8 cellular contexts compared by ENCODE assay signal in the genomic region with DNA sequence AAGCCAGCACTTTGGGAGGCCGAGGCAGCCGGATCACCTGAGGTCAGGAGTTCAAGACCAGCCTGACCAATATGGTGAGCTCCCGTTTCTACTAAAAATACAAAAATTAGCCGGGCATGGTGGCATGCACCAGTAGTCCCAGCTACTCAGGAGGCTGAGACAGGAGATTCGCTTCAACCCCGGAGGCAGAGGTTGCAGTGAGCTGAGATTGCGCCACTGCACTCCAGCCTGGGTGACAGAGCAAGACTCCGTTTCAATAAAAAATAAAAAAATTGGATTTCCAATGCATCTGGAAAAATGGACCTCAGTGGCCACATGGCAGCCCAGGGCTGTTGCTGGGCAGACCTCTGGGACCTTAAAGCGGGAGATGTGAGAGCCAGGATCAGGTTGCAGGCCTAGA. TPM values are rescaled to one million over a fixed set of nuclear protein-coding genes. Genes with fewer than 3 reads are reported as not detected.
DNase-seq lines count a peak whose midpoint lies in the region; ATAC-seq, FAIRE-seq and TF ChIP-seq lines count a peak whose summit lies in the region.
"Not testable (repeated sequence)": the region's sequence is repeated elsewhere in the genome, so short reads cannot be mapped to it uniquely, and the experiment has no call there.

No MANE protein-coding gene starts in this region.

- DNase-seq in A549 (ENCODE audit: low read depth in 1 of 2, low spot score in 1 of 2); CD8-positive, alpha-beta memory T cell; adrenal gland; foreskin keratinocyte; memory B cell (ENCODE audit: low spot score in 2 of 2); osteocyte (ENCODE audit: extremely low spot score, unreplicated experiment); thyroid gland: not testable (repeated sequence)

- intact Hi-C loops in adrenal gland (cut with DNase I); thyroid gland (cut with DNase I): not testable (repeated sequence)

- H3K4me1 ChIP-seq in A549 = peaks cover 95% of the 10 kb centered on the region
- H3K4me1 ChIP-seq in CD8-positive, alpha-beta memory T cell (ENCODE audit: insufficient read depth, low read length) = peaks cover 39% of the 10 kb centered on the region
- peaks cover 39% of the 10 kb centered on the region for H3K4me1 ChIP-seq in OCI-LY1 (ENCODE audit: insufficient read depth, low read length, severe bottlenecking)
- H3K4me1 ChIP-seq in adrenal gland (replicated peaks in 1 of 2) = peaks cover 33 to 70% of the 10 kb centered on the region in 2 donors
- H3K4me1 ChIP-seq in foreskin keratinocyte = not testable (repeated sequence)
- peaks cover 75 to 94% of the 10 kb centered on the region in 2 donors for H3K4me1 ChIP-seq in thyroid gland

- CTCF ChIA-PET in A549 (lab: Yijun Ruan, JAX) = interaction anchor here (0.6 to 2.0 kb wide), 6 partner anchors 9 to 590 kb away, joined by 3 to 7 read pairs (median 4); no protein-coding TSS in a partner anchor
- CTCF ChIA-PET in CD8-positive, alpha-beta memory T cell (lab: Charles Lee) = interaction anchor here (0.9 kb wide), 1 partner anchor 139 kb away, joined by 3 read pairs; no protein-coding TSS in a partner anchor

- H3K9me3 Mint-ChIP-seq in CD8-positive, alpha-beta memory T cell; memory B cell; osteocyte (ENCODE audit: unreplicated experiment): not testable (repeated sequence)

- POLR2A ChIA-PET in A549 (lab: Yijun Ruan, JAX); CD8-positive, alpha-beta memory T cell (lab: Charles Lee): not testable (repeated sequence)

- 93% methylated on average over 9 of the region's 9 CpGs for WGBS in A549 (ENCODE audit: missing lambda C conversion rate)
- WGBS in adrenal gland, 4 donors = 85 to 96% (median 94%) methylated on average over 9 of the region's 9 CpGs
- WGBS in thyroid gland, 2 donors = 77% methylated on average over 9 of the region's 9 CpGs

- H2AFZ ChIP-seq in OCI-LY1 (ENCODE audit: low read length) = not testable (repeated sequence)

- not testable (repeated sequence) for FAIRE-seq in A549 (lab: Jason Lieb, UNC)

- ATAC-seq in A549; foreskin keratinocyte; memory B cell (ENCODE audit: low read depth): not testable (repeated sequence)

- not testable (repeated sequence) for TF ChIP-seq RAD21 in A549 (conservative IDR thresholded peaks at IDR 0.05 in 1 of 2, IDR thresholded peaks at IDR 0.05 in 1 of 2)

- not testable (repeated sequence) for H3K4me2 ChIP-seq in A549; OCI-LY1 (ENCODE audit: low read length)

- not testable (repeated sequence) for TF ChIP-seq CTCF in A549 (IDR thresholded peaks at IDR 0.05); OCI-LY1 (IDR thresholded peaks at IDR 0.05; ENCODE audit: low read length); adrenal gland (IDR thresholded peaks at IDR 0.05); foreskin keratinocyte (conservative IDR thresholded peaks at IDR 0.05); osteocyte (IDR thresholded peaks at IDR 0.05); thyroid gland (IDR thresholded peaks at IDR 0.05)

- not testable (repeated sequence) for TF ChIP-seq EP300 in A549 (IDR thresholded peaks at IDR 0.05)

- not testable (repeated sequence) for H3K4me3 Mint-ChIP-seq in CD8-positive, alpha-beta memory T cell; memory B cell; osteocyte (ENCODE audit: unreplicated experiment)

- H4K20me1 ChIP-seq in OCI-LY1 (ENCODE audit: insufficient read depth, low read length) = not testable (repeated sequence)

- H3K27me3 ChIP-seq in CD8-positive, alpha-beta memory T cell (ENCODE audit: insufficient read depth, low read length, poor library complexity, severe bottlenecking); OCI-LY1 (ENCODE audit: insufficient read depth, low read length); adrenal gland; foreskin keratinocyte; thyroid gland: not testable (repeated sequence)

- not testable (repeated sequence) for H3K9ac ChIP-seq in OCI-LY1 (ENCODE audit: low read length)

- H3K27me3 Mint-ChIP-seq in CD8-positive, alpha-beta memory T cell; memory B cell; osteocyte (ENCODE audit: unreplicated experiment): not testable (repeated sequence)

- H3K27ac ChIP-seq in A549 (peak overlapping the region; percentile 96 to 99; a peak in 5 of 6 replicates), OCI-LY1 (ENCODE audit: low read depth, low read length, poor library complexity, severe bottlenecking) (peak overlapping the region; percentile 64), adrenal gland (peak overlapping the region in 3 of 5 donors; percentile 86 to 93 (median 91)), foreskin keratinocyte (peak overlapping the region; percentile 32), thyroid gland (peak overlapping the region; percentile 95 to 98 (median 97))
- not testable (repeated sequence) for H3K27ac ChIP-seq in CD8-positive, alpha-beta memory T cell (ENCODE audit: low read depth, low read length)

- not testable (repeated sequence) for H3K9me2 ChIP-seq in OCI-LY1 (ENCODE audit: low read depth, low read length)

- not testable (repeated sequence) for H3K9me3 ChIP-seq in A549; CD8-positive, alpha-beta memory T cell (ENCODE audit: low read length); OCI-LY1 (ENCODE audit: low read length); adrenal gland (replicated peaks in 1 of 3); thyroid gland

- TF ChIP-seq POLR2A in A549 (IDR thresholded peaks at IDR 0.05; ENCODE audit: low read length); adrenal gland (IDR thresholded peaks at IDR 0.05); thyroid gland (IDR thresholded peaks at IDR 0.05): not testable (repeated sequence)

- not testable (repeated sequence) for H3K36me3 ChIP-seq in CD8-positive, alpha-beta memory T cell (ENCODE audit: insufficient read depth, low read length); OCI-LY1 (ENCODE audit: insufficient read depth, low read length); adrenal gland (replicated peaks in 1 of 2); thyroid gland

- not testable (repeated sequence) for H3F3A ChIP-seq in OCI-LY1 (ENCODE audit: insufficient read depth, low read length)

- H3K27ac Mint-ChIP-seq in CD8-positive, alpha-beta memory T cell = peak overlapping the region in 5 of 8 donors; percentile 43 to 99 (median 92)
- peak overlapping the region; percentile 88 for H3K27ac Mint-ChIP-seq in memory B cell
- H3K27ac Mint-ChIP-seq in osteocyte (ENCODE audit: unreplicated experiment) = peak overlapping the region; percentile 50

- H3K36me3 Mint-ChIP-seq in CD8-positive, alpha-beta memory T cell = peaks cover 0 to 10% (median 3%) of the 10 kb centered on the region in 3 donors
- H3K36me3 Mint-ChIP-seq in memory B cell; osteocyte (ENCODE audit: unreplicated experiment): not testable (repeated sequence)

- H3K4me3 ChIP-seq in A549; CD8-positive, alpha-beta memory T cell (ENCODE audit: low read length); OCI-LY1 (ENCODE audit: low read depth, low read length, poor library complexity, severe bottlenecking); adrenal gland; thyroid gland (replicated peaks in 1 of 3): not testable (repeated sequence)

- peaks cover 65 to 78% (median 66%) of the 10 kb centered on the region in 3 donors for H3K4me1 Mint-ChIP-seq in CD8-positive, alpha-beta memory T cell
- H3K4me1 Mint-ChIP-seq in memory B cell (peaks cover 49% of the 10 kb centered on the region), osteocyte (ENCODE audit: unreplicated experiment) (peaks cover 64% of the 10 kb centered on the region)

- not testable (repeated sequence) for H3K79me2 ChIP-seq in OCI-LY1 (ENCODE audit: insufficient read depth, low read length)

TF ChIP-seq in A549, 52 proteins besides CTCF, POLR2A, EP300 and RAD21:
- peak in 1 of 2 experiments; percentile 21; a peak in 1 of 4 replicates for TF ChIP-seq CEBPB (IDR thresholded peaks at IDR 0.05)
TF ChIP-seq in A549: peak in this region for 1; not testable (repeated sequence) for 51.

RNA-seq across cellular contexts. Expression of gene ERGIC1, which starts 17.2 kb away (rescaled TPM):
- polyA plus RNA-seq in A549 (2011; rRNA removed) (176 and 208 TPM in 2 replicates), A549 (2017; fragmentation: RNase III; extraction: RNeasy Plus Mini Kit Qiagen cat#74134 plus additional on column Dnase treatment) (289 to 322 TPM (median 304 TPM) in 3 replicates), adrenal gland (100 to 1,000 TPM in 2 of 3 donors, 10 to 100 TPM in 1; 71.9 to 450 (median 103) TPM), foreskin keratinocyte (54.3 and 61.3 TPM in 2 replicates)
- polyA plus RNA-seq in A549 (2012; cell fraction: cytosol; rRNA removed) = 184 and 254 TPM in 2 replicates
- polyA plus RNA-seq in A549 (2012; cell fraction: nucleus; rRNA removed) = 131 and 150 TPM in 2 replicates
- 418 and 510 TPM in 2 replicates for polyA minus RNA-seq in A549 (2011; rRNA and poly(A)+ RNA removed)
- total RNA-seq in CD8-positive, alpha-beta memory T cell = 10 to 100 TPM; 39.7 to 39.9 TPM
- polyA plus RNA-seq in CD8-positive, alpha-beta memory T cell = 25.9 TPM
- total RNA-seq in adrenal gland (100 to 1,000 TPM; 108 to 410 (median 254) TPM), foreskin keratinocyte (86.8 and 90.9 TPM in 2 replicates), osteocyte (174 and 175 TPM in 2 replicates), thyroid gland (100 to 1,000 TPM; 156 to 214 (median 175) TPM)
